9 cellular contexts compared by ENCODE assay signal in the genomic region with DNA sequence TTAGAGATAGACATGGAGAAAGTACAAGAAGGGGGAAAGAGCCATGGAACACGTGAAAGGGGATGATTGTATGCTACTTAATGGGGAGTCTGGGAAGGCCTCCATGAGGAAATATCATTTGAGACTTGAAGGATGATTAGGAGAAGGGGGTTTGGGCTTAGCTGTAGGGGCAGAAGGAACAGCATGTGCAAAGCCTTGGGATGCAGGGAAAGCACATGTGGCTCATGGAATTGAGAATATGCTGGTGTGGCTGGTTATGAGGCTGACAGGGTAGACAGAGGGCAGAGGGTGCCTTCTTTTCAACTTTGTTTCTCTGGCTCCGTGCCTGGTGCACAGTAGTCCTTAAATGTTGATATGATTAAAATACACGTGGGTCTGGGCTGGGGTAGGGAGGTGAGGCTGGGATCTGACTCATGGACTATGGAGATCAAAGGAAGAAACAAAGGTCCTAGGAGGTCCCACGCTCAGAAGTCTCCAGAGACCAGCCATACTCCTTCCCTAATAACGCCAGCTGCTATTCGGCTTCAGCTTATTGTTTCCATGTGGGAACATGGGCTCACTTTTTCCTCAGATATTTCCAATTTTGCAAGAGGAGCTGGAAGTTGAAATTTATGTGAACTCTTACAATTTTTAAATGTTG. TPM values are rescaled to one million over a fixed set of nuclear protein-coding genes. Genes with fewer than 3 reads are reported as not detected.
DNase-seq lines count a peak whose midpoint lies in the region; ATAC-seq lines count a peak whose summit lies in the region.
"Had no signal": no experiment of that assay in that cellular context is flagged by ENCODE, and none has a peak within 500 bp of the region (broad histone marks: within the 10 kb centered on the region; RNA-seq: fewer than 3 reads in every experiment).

No MANE protein-coding gene starts in this region.

- peak overlapping the region; percentile 98 for H3K4me3 Mint-ChIP-seq in activated T-cell treated with anti-CD3 and anti-CD28 coated beads, Interleukin-2, amount 50 U/mL, for 24 hours
- peak overlapping the region; percentile 94 for H3K4me3 Mint-ChIP-seq in activated T-helper 17 cell treated with anti-CD3 and anti-CD28 coated beads, Interleukin-2, amount 50 U/mL, for 72 hours

- H3K4me3 ChIP-seq in iPS-18a (ENCODE audit: low read length) (peak overlapping the region; percentile 92), subcutaneous abdominal adipose tissue (ENCODE audit: low read depth in 1 of 5, low read length in 5 of 5) (peak overlapping the region; percentile 78 to 100 (median 99))

- peaks cover 38% of the 10 kb centered on the region for H3K36me3 Mint-ChIP-seq in activated T-cell treated with anti-CD3 and anti-CD28 coated beads, Interleukin-2, amount 50 U/mL, for 24 hours (ENCODE audit: low read depth)
- H3K36me3 Mint-ChIP-seq in activated T-helper 17 cell treated with anti-CD3 and anti-CD28 coated beads, Interleukin-2, amount 50 U/mL, for 72 hours (ENCODE audit: low read depth) = peaks cover 6% of the 10 kb centered on the region

- H3K9ac ChIP-seq in iPS-18a (ENCODE audit: low read length) (peak overlapping the region; percentile 86), subcutaneous abdominal adipose tissue (ENCODE audit: low read length in 5 of 5) (peak overlapping the region; percentile 90 to 99 (median 99))

- no peak for DNase-seq in activated T-cell treated with anti-CD3 and anti-CD28 coated beads, Interleukin-2, amount 50 U/mL, for 24 hours
- DNase-seq in activated T-cell treated with anti-CD3 and anti-CD28 coated beads, Interleukin-2, amount 50 U/mL, for 1 hour = no peak
- DNase-seq in GOT3 (lab: John Stamatoyannopoulos, UW) = no peak
- DNase-seq: NCI-H748 treated with DMSO at 0.1 percent for 48 hours had no signal

- ATAC-seq in activated T-helper 17 cell treated with anti-CD3 and anti-CD28 coated beads, Interleukin-2, amount 50 U/mL, for 72 hours (replicated peaks) = no peak
- ATAC-seq in GM19023 (IDR thresholded peaks at IDR 0.05; ENCODE audit: unreplicated experiment) (no peak), GM19395 (IDR thresholded peaks at IDR 0.05; ENCODE audit: unreplicated experiment) (no peak)

- H3K9me3 ChIP-seq in iPS-18a (ENCODE audit: control insufficient read depth, low read depth, low read length) (no peaks in the 10 kb centered on the region), subcutaneous abdominal adipose tissue (ENCODE audit: control insufficient read depth in 5 of 5, low read length in 5 of 5) (no peaks in the 10 kb centered on the region)

- H3K27ac ChIP-seq in iPS-18a (ENCODE audit: low read length) (peak overlapping the region; percentile 75), subcutaneous abdominal adipose tissue (ENCODE audit: low read depth, low read length) (peak overlapping the region; percentile 94)

- H3K4me1 Mint-ChIP-seq in activated T-cell treated with anti-CD3 and anti-CD28 coated beads, Interleukin-2, amount 50 U/mL, for 24 hours (ENCODE audit: low read depth) = peaks cover 40% of the 10 kb centered on the region
- peaks cover 14% of the 10 kb centered on the region for H3K4me1 Mint-ChIP-seq in activated T-helper 17 cell treated with anti-CD3 and anti-CD28 coated beads, Interleukin-2, amount 50 U/mL, for 72 hours

- no peaks in the 10 kb centered on the region for H3K36me3 ChIP-seq in iPS-18a (ENCODE audit: control insufficient read depth, low read depth, low read length)
- H3K36me3 ChIP-seq in subcutaneous abdominal adipose tissue (ENCODE audit: control insufficient read depth in 5 of 5, insufficient read depth in 5 of 5, low read length in 5 of 5) = no peaks in the 10 kb centered on the region

- no peaks in the 10 kb centered on the region for H3K27me3 Mint-ChIP-seq in activated T-cell treated with anti-CD3 and anti-CD28 coated beads, Interleukin-2, amount 50 U/mL, for 24 hours
- H3K27me3 Mint-ChIP-seq in activated T-helper 17 cell treated with anti-CD3 and anti-CD28 coated beads, Interleukin-2, amount 50 U/mL, for 72 hours = no peaks in the 10 kb centered on the region

- H3K4me1 ChIP-seq in iPS-18a (ENCODE audit: control insufficient read depth, low read depth, low read length) = peaks cover 11% of the 10 kb centered on the region
- H3K4me1 ChIP-seq in subcutaneous abdominal adipose tissue (ENCODE audit: control insufficient read depth in 5 of 5, insufficient read depth in 5 of 5, low read length in 5 of 5) = peaks cover 2 to 32% (median 23%) of the 10 kb centered on the region in 5 donors

- H3K27me3 ChIP-seq in iPS-18a (ENCODE audit: control insufficient read depth, insufficient read depth, low read length) (no peaks in the 10 kb centered on the region), subcutaneous abdominal adipose tissue (ENCODE audit: control insufficient read depth in 5 of 5, insufficient read depth in 4 of 5, low read length in 5 of 5) (no peaks in the 10 kb centered on the region)

- H3K9me3 Mint-ChIP-seq in activated T-cell treated with anti-CD3 and anti-CD28 coated beads, Interleukin-2, amount 50 U/mL, for 24 hours = peaks cover 2% of the 10 kb centered on the region
- no peaks in the 10 kb centered on the region for H3K9me3 Mint-ChIP-seq in activated T-helper 17 cell treated with anti-CD3 and anti-CD28 coated beads, Interleukin-2, amount 50 U/mL, for 72 hours

- peak overlapping the region; percentile 98 for H3K27ac Mint-ChIP-seq in activated T-cell treated with anti-CD3 and anti-CD28 coated beads, Interleukin-2, amount 50 U/mL, for 24 hours
- H3K27ac Mint-ChIP-seq in activated T-helper 17 cell treated with anti-CD3 and anti-CD28 coated beads, Interleukin-2, amount 50 U/mL, for 72 hours = peak overlapping the region; percentile 91

RNA-seq across cellular contexts. Expression of a gene that starts 1.1 kb away (rescaled TPM):
- total RNA-seq in activated T-helper 17 cell treated with anti-CD3 and anti-CD28 coated beads, Interleukin-2, amount 50 U/mL, for 72 hours = 10 to 100 TPM; 11.1 to 20.2 TPM

RNA-seq across cellular contexts. Expression of a gene that starts 1.4 kb away (rescaled TPM):
- 10 to 100 TPM; 36.8 to 46.0 TPM for total RNA-seq in activated T-helper 17 cell treated with anti-CD3 and anti-CD28 coated beads, Interleukin-2, amount 50 U/mL, for 72 hours
